In genomic region chr10:133565441-133566294, GRCh38 we compare ENCODE assay signal across 16 cellular contexts. TPM values are rescaled to one million over a fixed set of nuclear protein-coding genes. Genes with fewer than 3 reads are reported as not detected.
A peak's percentile ranks its signal among the peaks of the same experiment; 100 is the strongest.
DNase-seq lines count a peak whose midpoint lies in the region; ATAC-seq and TF ChIP-seq lines count a peak whose summit lies in the region.
"Had no signal": no experiment of that assay in that cellular context is flagged by ENCODE, and none has a peak within 500 bp of the region (broad histone marks: within the 10 kb centered on the region; RNA-seq: fewer than 3 reads in every experiment).

Gene SYCE1, minus strand, starts transcription at chr10:133565583. Its CDS starts 54 bp downstream, at chr10:133565529.

- H3K4me1 Mint-ChIP-seq in activated naive CD8-positive, alpha-beta T cell treated with anti-CD3 and anti-CD28 coated beads, Interleukin-2, amount 10 ng/mL, durations not matched to agents 7 days and 5 days = no peaks in the 10 kb centered on the region
- H3K4me1 Mint-ChIP-seq in immature natural killer cell (no peaks in the 10 kb centered on the region), osteocyte (ENCODE audit: unreplicated experiment) (no peaks in the 10 kb centered on the region)
- H3K4me1 Mint-ChIP-seq: mesothelial cell of epicardium had no signal

- H3K27ac Mint-ChIP-seq in activated naive CD8-positive, alpha-beta T cell treated with anti-CD3 and anti-CD28 coated beads, Interleukin-2, amount 10 ng/mL, durations not matched to agents 7 days and 5 days = no peak within 1 kb of the TSS
- H3K27ac Mint-ChIP-seq in immature natural killer cell = peak within 1 kb of the TSS in 1 of 6 donors; percentile 75
- H3K27ac Mint-ChIP-seq in osteocyte (ENCODE audit: unreplicated experiment) = no peak within 1 kb of the TSS
- H3K27ac Mint-ChIP-seq: mesothelial cell of epicardium; T-helper 1 cell treated with Interleukin-12 subunit alpha and Interleukin-12 subunit beta and Interleukin-4 antibody, amounts not matched to agents 30 μg/mL and 1 μg/mL, for 36 hours had no signal

- peak within 1 kb of the TSS; percentile 42 for H3K4me3 Mint-ChIP-seq in activated naive CD8-positive, alpha-beta T cell treated with anti-CD3 and anti-CD28 coated beads, Interleukin-2, amount 10 ng/mL, durations not matched to agents 7 days and 5 days
- no peak within 1 kb of the TSS for H3K4me3 Mint-ChIP-seq in immature natural killer cell
- H3K4me3 Mint-ChIP-seq in osteocyte (ENCODE audit: unreplicated experiment) = no peak within 1 kb of the TSS
- H3K4me3 Mint-ChIP-seq: mesothelial cell of epicardium; T-helper 1 cell treated with Interleukin-12 subunit alpha and Interleukin-12 subunit beta and Interleukin-4 antibody, amounts not matched to agents 30 μg/mL and 1 μg/mL, for 36 hours had no signal

- H3K4me3 ChIP-seq in upper lobe of right lung (no peak within 1 kb of the TSS), SJCRH30 (no peak within 1 kb of the TSS)
- H3K4me3 ChIP-seq: smooth muscle cell had no signal

- DNase-seq in stimulated activated CD4-positive, alpha-beta T cell treated with anti-CD3 and anti-CD28 coated beads, Interleukin-1b, Interleukin-23, amount 100 ng/mL, for 48 hours = peak; percentile 13
- DNase-seq in stimulated activated CD4-positive, alpha-beta T cell treated with anti-CD3 and anti-CD28 coated beads, Interleukin-4, amount 100 ng/mL, for 24 hours = no peak
- peak; percentile 42 for DNase-seq in activated naive CD8-positive, alpha-beta T cell treated with anti-CD3 and anti-CD28 coated beads, Interleukin-2, amount 10 ng/mL, durations not matched to agents 7 days and 5 days
- DNase-seq in immature natural killer cell = peak; percentile 3 to 36 (median 5)
- no peak for DNase-seq in upper lobe of right lung
- DNase-seq in osteocyte (ENCODE audit: extremely low spot score, unreplicated experiment) = no peak
- DNase-seq in SJCRH30 = no peak
- no peak for DNase-seq in NCI-H524 treated with DMSO at 0.1 percent for 48 hours (lab: John Stamatoyannopoulos, UW)
- DNase-seq: NCI-H1105 treated with DMSO at 0.1 percent for 48 hours, NCI-H2171 had no signal

- H3K27me3 Mint-ChIP-seq in activated naive CD8-positive, alpha-beta T cell treated with anti-CD3 and anti-CD28 coated beads, Interleukin-2, amount 10 ng/mL, durations not matched to agents 7 days and 5 days = peaks cover 4% of the 10 kb centered on the region
- H3K27me3 Mint-ChIP-seq in immature natural killer cell (ENCODE audit: low read depth in 3 of 3) (peaks cover 6 to 14% (median 10%) of the 10 kb centered on the region in 3 donors), osteocyte (ENCODE audit: unreplicated experiment) (no peaks in the 10 kb centered on the region)

- H3K9me3 Mint-ChIP-seq in activated naive CD8-positive, alpha-beta T cell treated with anti-CD3 and anti-CD28 coated beads, Interleukin-2, amount 10 ng/mL, durations not matched to agents 7 days and 5 days = peaks cover 4% of the 10 kb centered on the region
- peaks cover 0 to 2% (median 0%) of the 10 kb centered on the region in 6 donors for H3K9me3 Mint-ChIP-seq in immature natural killer cell
- H3K9me3 Mint-ChIP-seq in osteocyte (ENCODE audit: unreplicated experiment) = no peaks in the 10 kb centered on the region

- ATAC-seq in activated naive CD8-positive, alpha-beta T cell treated with anti-CD3 and anti-CD28 coated beads, Interleukin-2, amount 10 ng/mL, durations not matched to agents 7 days and 5 days (ENCODE audit: low read depth) = peak; percentile 36
- peak; percentile 51 for ATAC-seq in upper lobe of right lung

- H3K27ac ChIP-seq in upper lobe of right lung = no peak within 1 kb of the TSS
- H3K27ac ChIP-seq in SJCRH30 = no peak within 1 kb of the TSS
- H3K27ac ChIP-seq: HL-60 had no signal

- H3K4me1 ChIP-seq in upper lobe of right lung (no peaks in the 10 kb centered on the region), SJCRH30 (no peaks in the 10 kb centered on the region)
- H3K4me1 ChIP-seq: gastrocnemius medialis had no signal

- peaks cover 1% of the 10 kb centered on the region for H3K36me3 Mint-ChIP-seq in activated naive CD8-positive, alpha-beta T cell treated with anti-CD3 and anti-CD28 coated beads, Interleukin-2, amount 10 ng/mL, durations not matched to agents 7 days and 5 days
- H3K36me3 Mint-ChIP-seq in immature natural killer cell (no peaks in the 10 kb centered on the region), osteocyte (ENCODE audit: unreplicated experiment) (no peaks in the 10 kb centered on the region)
- H3K36me3 Mint-ChIP-seq: mesothelial cell of epicardium had no signal

- H3K36me3 ChIP-seq in upper lobe of right lung (no peaks in the 10 kb centered on the region), SJCRH30 (no peaks in the 10 kb centered on the region)
- H3K36me3 ChIP-seq: gastrocnemius medialis had no signal

- H3K9me3 ChIP-seq in upper lobe of right lung (no peaks in the 10 kb centered on the region), SJCRH30 (replicated peaks) (no peaks in the 10 kb centered on the region)
- H3K9me3 ChIP-seq: gastrocnemius medialis had no signal

- intact Hi-C loops in upper lobe of right lung (cut with DNase I) = no loop called here

- H3K27me3 ChIP-seq in upper lobe of right lung (peaks cover 10% of the 10 kb centered on the region), SJCRH30 (no peaks in the 10 kb centered on the region)

- POLR2A ChIA-PET in activated naive CD8-positive, alpha-beta T cell treated with anti-CD3 and anti-CD28 coated beads, Interleukin-2, amount 10 ng/mL, durations not matched to agents 7 days and 5 days (lab: Charles Lee) = no interaction called here

- TF ChIP-seq CTCF in upper lobe of right lung (IDR thresholded peaks at IDR 0.05) (no peak), osteocyte (IDR thresholded peaks at IDR 0.05) (no peak)

RNA-seq across cellular contexts. Expression of gene SYCE1, which starts in this region (rescaled TPM):
- total RNA-seq in activated naive CD8-positive, alpha-beta T cell treated with anti-CD3 and anti-CD28 coated beads, Interleukin-2, amount 10 ng/mL, durations not matched to agents 7 days and 5 days = 1 to 10 TPM; 2.1 to 2.3 TPM
- under 1 TPM in 2 of 3 donors, not detected in 1; 0.25 to 0.48 TPM for polyA plus RNA-seq in immature natural killer cell
- 0.87 TPM for total RNA-seq in upper lobe of right lung
- total RNA-seq in osteocyte = not detected in 2 replicates
- 0.16 TPM in 1 of 2 replicates, not detected in the other for total RNA-seq in SJCRH30 (2014; rRNA removed; shearing (Covaris generic))
- total RNA-seq: endothelial cell of umbilical vein, mesothelial cell of epicardium, smooth muscle cell had no signal
- polyA plus RNA-seq: endothelial cell of umbilical vein had no signal

Comparison
In these comparisons a context has a peak if more than half of its experiments do, and no peak if none do; other contexts are left out.
1. DNase-seq: peak in stimulated activated CD4-positive, alpha-beta T cell treated with anti-CD3 and anti-CD28 coated beads, Interleukin-1b, Interleukin-23, amount 100 ng/mL, for 48 hours (single experiment) and activated naive CD8-positive, alpha-beta T cell treated with anti-CD3 and anti-CD28 coated beads, Interleukin-2, amount 10 ng/mL, durations not matched to agents 7 days and 5 days (single experiment); none in stimulated activated CD4-positive, alpha-beta T cell treated with anti-CD3 and anti-CD28 coated beads, Interleukin-4, amount 100 ng/mL, for 24 hours (single experiment), upper lobe of right lung (single experiment), osteocyte (single experiment), SJCRH30 (0 of 2) and NCI-H524 treated with DMSO at 0.1 percent for 48 hours (single experiment).
2. Peak in DNase-seq in immature natural killer cell; RNA of the gene not detected or under 1 TPM.
3. Peak in ATAC-seq in upper lobe of right lung; RNA of the gene not detected or under 1 TPM.